ENCODE assay signal across 1 cellular context in genomic region chr17:46742539-46743270, GRCh38.
TF ChIP-seq lines count a peak whose summit lies in the region.

No MANE protein-coding gene starts in this region.

TF ChIP-seq in SK-N-SH, 30 proteins besides CTCF, POLR2A, EP300 and RAD21 (continued from another document):
- TF ChIP-seq IRF3 (IDR thresholded peaks at IDR 0.05; ENCODE audit: low read depth, low read length), result no peak
- no peak for TF ChIP-seq NRF1 (IDR thresholded peaks at IDR 0.05; ENCODE audit: low read depth, low read length)
- TF ChIP-seq NFIC (IDR thresholded peaks at IDR 0.05; ENCODE audit: borderline replicate concordance), result peak; percentile 99
- no peak for TF ChIP-seq MXI1 (IDR thresholded peaks at IDR 0.05; ENCODE audit: low read depth, low read length)
